15 cellular contexts compared by ENCODE assay signal in genomic region chr21:44737706-44738354, GRCh38. TPM values are rescaled to one million over a fixed set of nuclear protein-coding genes. Genes with fewer than 3 reads are reported as not detected.
A peak's percentile ranks its signal among the peaks of the same experiment; 100 is the strongest.
DNase-seq lines count a peak whose midpoint lies in the region; ATAC-seq lines count a peak whose summit lies in the region.
"Had no signal": no experiment of that assay in that cellular context is flagged by ENCODE, and none has a peak within 500 bp of the region (broad histone marks: within the 10 kb centered on the region; RNA-seq: fewer than 3 reads in every experiment).

No MANE protein-coding gene starts in this region.

- no peak for ATAC-seq in HG03139 (IDR thresholded peaks at IDR 0.05; ENCODE audit: unreplicated experiment)

- DNase-seq in NCI-H1417 (lab: John Stamatoyannopoulos, UW), result peak; percentile 34 to 79 (median 67)
- DNase-seq in NCI-H1417 treated with DMSO at 0.1 percent for 48 hours (lab: John Stamatoyannopoulos, UW), result no peak
- DNase-seq in HS-5 (ENCODE audit: low read depth), result peak; percentile 20
- DNase-seq in brain pericyte (ENCODE audit: low read depth, low spot score), result peak; percentile 31
- peak; percentile 41 for DNase-seq in myocyte (ENCODE audit: low read depth)
- no peak for DNase-seq in cortex of kidney (lab: John Stamatoyannopoulos, UW)
- DNase-seq in RKO (ENCODE audit: low spot score), result no peak
- DNase-seq: activated CD4-positive, alpha-beta T cell treated with anti-CD3 and anti-CD28 coated beads for 48 hours; CD4-positive, CD25-positive, alpha-beta regulatory T cell; NCI-H1694 treated with DMSO at 0.1 percent for 48 hours; PC-9; uterus had no signal

RNA-seq across cellular contexts. Expression of gene TSPEAR, which starts 26.5 kb away (rescaled TPM):
- total RNA-seq in myocyte, result not detected in 2 replicates
- not detected for polyA plus RNA-seq in myocyte (2012)
- total RNA-seq: CD4-positive, CD25-positive, alpha-beta regulatory T cell; PC-9; renal cortical epithelial cell had no signal

RNA-seq across cellular contexts. Expression of gene KRTAP10-12, which starts 40.9 kb away (rescaled TPM):
- not detected in 2 replicates for total RNA-seq in myocyte
- polyA plus RNA-seq in myocyte (2012), result not detected
- total RNA-seq: CD4-positive, CD25-positive, alpha-beta regulatory T cell; lung; PC-9; renal cortical epithelial cell; uterus had no signal
- polyA plus RNA-seq: CD4-positive, CD25-positive, alpha-beta regulatory T cell; lung had no signal

RNA-seq across cellular contexts. Expression of gene KRTAP12-1, which starts 55.9 kb away (rescaled TPM):
- total RNA-seq in myocyte, result not detected in 2 replicates
- polyA plus RNA-seq in myocyte (2012), result not detected
- total RNA-seq: CD4-positive, CD25-positive, alpha-beta regulatory T cell; lung; PC-9; renal cortical epithelial cell had no signal
- polyA plus RNA-seq: CD4-positive, CD25-positive, alpha-beta regulatory T cell; lung had no signal

Comparison
In these comparisons a context has a peak if more than half of its experiments do, and no peak if none do; other contexts are left out.
1. DNase-seq: peak in NCI-H1417 (3 of 3), HS-5 (single experiment), brain pericyte (single experiment) and myocyte (single experiment); none in NCI-H1417 treated with DMSO at 0.1 percent for 48 hours (single experiment), cortex of kidney (single experiment) and RKO (single experiment).